ENCODE assay signal across 1 cellular context in the genomic region with DNA sequence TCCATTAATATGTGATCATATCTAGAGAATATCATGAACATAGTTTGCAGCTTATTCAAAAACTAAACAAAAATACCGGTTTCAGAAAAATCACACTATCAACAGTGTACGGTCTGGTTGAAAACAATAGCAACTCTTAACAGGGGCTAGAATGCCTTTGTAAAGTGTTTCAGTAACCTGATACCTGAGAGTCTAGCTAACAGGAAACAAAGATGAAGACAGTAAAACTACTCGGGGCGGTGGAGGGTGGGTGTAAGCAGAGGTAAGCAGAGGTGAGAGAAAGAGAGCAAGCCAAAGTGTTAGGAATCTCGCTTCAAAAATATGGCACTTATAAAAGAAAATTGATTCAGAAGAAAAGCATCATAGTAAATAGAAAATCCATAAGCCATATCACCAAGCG.
TF ChIP-seq lines count a peak whose summit lies in the region.

No MANE protein-coding gene starts in this region.

TF ChIP-seq in SK-N-SH treated with all-trans-retinoic acid at 6 μM for 48 hours, 23 proteins besides CTCF, POLR2A, EP300 and RAD21 (continued from another document):
- TF ChIP-seq, protein P1, sequence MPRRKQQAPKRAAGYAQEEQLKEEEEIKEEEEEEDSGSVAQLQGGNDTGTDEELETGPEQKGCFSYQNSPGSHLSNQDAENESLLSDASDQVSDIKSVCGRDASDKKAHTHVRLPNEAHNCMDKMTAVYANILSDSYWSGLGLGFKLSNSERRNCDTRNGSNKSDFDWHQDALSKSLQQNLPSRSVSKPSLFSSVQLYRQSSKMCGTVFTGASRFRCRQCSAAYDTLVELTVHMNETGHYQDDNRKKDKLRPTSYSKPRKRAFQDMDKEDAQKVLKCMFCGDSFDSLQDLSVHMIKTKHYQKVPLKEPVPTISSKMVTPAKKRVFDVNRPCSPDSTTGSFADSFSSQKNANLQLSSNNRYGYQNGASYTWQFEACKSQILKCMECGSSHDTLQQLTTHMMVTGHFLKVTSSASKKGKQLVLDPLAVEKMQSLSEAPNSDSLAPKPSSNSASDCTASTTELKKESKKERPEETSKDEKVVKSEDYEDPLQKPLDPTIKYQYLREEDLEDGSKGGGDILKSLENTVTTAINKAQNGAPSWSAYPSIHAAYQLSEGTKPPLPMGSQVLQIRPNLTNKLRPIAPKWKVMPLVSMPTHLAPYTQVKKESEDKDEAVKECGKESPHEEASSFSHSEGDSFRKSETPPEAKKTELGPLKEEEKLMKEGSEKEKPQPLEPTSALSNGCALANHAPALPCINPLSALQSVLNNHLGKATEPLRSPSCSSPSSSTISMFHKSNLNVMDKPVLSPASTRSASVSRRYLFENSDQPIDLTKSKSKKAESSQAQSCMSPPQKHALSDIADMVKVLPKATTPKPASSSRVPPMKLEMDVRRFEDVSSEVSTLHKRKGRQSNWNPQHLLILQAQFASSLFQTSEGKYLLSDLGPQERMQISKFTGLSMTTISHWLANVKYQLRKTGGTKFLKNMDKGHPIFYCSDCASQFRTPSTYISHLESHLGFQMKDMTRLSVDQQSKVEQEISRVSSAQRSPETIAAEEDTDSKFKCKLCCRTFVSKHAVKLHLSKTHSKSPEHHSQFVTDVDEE (CRISPR knock-in tag; IDR thresholded peaks at IDR 0.05) = no peak
- TF ChIP-seq, protein P2, sequence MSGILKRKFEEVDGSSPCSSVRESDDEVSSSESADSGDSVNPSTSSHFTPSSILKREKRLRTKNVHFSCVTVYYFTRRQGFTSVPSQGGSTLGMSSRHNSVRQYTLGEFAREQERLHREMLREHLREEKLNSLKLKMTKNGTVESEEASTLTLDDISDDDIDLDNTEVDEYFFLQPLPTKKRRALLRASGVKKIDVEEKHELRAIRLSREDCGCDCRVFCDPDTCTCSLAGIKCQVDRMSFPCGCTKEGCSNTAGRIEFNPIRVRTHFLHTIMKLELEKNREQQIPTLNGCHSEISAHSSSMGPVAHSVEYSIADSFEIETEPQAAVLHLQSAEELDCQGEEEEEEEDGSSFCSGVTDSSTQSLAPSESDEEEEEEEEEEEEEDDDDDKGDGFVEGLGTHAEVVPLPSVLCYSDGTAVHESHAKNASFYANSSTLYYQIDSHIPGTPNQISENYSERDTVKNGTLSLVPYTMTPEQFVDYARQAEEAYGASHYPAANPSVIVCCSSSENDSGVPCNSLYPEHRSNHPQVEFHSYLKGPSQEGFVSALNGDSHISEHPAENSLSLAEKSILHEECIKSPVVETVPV (CRISPR knock-in tag; IDR thresholded peaks at IDR 0.05) = no peak
- TF ChIP-seq OSR1 (CRISPR knock-in tag; IDR thresholded peaks at IDR 0.05) (no peak), BACH2 (CRISPR knock-in tag; IDR thresholded peaks at IDR 0.05; ENCODE audit: borderline replicate concordance) (no peak), CSDC2 (CRISPR knock-in tag; IDR thresholded peaks at IDR 0.05) (no peak), ARNTL (CRISPR knock-in tag; IDR thresholded peaks at IDR 0.05; ENCODE audit: borderline replicate concordance, low read depth) (no peak), ESRRG (CRISPR knock-in tag; IDR thresholded peaks at IDR 0.05) (no peak), ZNF565 (CRISPR knock-in tag; conservative IDR thresholded peaks at IDR 0.05; ENCODE audit: low read depth) (no peak), ZNF8 (CRISPR knock-in tag; IDR thresholded peaks at IDR 0.05) (no peak), TCF4 (CRISPR knock-in tag; IDR thresholded peaks at IDR 0.05; ENCODE audit: borderline replicate concordance) (no peak)
